Comparison of ENCODE assay signal across 1 cellular context in the genomic region with DNA sequence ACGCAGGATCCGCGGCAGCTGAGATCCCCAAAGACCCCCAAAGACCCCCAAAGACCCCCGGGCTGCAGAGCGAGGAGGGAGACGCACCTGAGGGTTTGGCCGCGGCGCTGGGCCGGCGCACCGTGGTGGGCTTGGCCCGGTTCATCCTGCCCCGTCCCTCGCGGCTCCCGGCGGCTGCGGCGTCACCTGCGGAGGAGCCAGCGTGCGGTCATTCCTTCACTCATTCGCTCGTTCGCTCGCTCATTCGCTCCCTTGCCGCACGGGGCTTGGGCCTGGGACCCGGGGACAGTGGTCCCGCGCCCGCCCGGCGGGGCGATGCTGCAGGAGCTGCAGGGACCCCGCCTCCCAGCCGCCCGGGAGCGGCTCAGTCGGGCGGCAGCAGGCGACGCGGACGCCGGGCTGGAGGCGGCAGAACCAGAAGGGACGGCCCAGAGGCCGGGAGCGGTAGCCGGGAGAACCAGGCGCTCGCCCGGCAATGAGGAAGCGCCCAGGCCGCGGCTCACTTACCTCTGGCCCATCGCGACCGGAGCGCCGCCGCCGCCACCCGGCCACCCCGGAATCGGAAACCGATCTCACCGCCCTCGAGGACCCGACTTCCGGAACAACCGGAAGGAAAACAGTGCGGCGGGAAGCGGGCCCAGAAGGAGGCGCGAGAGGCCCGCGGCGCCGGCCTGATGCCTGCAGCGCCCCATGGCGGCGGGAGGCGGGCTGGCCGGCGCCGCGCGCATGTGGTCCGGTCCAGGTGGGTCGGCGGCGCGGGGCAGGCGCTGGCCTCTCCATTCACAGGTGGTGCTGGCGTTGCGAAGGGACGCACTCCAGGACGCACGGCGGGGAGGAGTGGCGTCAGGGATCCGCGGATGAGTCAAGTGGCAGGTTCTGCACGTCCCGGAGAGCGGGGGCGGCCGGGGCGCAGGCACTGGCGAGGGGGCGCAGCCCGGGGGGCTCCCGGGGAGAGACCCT.
TF ChIP-seq lines count a peak whose summit lies in the region.

A gene with protein sequence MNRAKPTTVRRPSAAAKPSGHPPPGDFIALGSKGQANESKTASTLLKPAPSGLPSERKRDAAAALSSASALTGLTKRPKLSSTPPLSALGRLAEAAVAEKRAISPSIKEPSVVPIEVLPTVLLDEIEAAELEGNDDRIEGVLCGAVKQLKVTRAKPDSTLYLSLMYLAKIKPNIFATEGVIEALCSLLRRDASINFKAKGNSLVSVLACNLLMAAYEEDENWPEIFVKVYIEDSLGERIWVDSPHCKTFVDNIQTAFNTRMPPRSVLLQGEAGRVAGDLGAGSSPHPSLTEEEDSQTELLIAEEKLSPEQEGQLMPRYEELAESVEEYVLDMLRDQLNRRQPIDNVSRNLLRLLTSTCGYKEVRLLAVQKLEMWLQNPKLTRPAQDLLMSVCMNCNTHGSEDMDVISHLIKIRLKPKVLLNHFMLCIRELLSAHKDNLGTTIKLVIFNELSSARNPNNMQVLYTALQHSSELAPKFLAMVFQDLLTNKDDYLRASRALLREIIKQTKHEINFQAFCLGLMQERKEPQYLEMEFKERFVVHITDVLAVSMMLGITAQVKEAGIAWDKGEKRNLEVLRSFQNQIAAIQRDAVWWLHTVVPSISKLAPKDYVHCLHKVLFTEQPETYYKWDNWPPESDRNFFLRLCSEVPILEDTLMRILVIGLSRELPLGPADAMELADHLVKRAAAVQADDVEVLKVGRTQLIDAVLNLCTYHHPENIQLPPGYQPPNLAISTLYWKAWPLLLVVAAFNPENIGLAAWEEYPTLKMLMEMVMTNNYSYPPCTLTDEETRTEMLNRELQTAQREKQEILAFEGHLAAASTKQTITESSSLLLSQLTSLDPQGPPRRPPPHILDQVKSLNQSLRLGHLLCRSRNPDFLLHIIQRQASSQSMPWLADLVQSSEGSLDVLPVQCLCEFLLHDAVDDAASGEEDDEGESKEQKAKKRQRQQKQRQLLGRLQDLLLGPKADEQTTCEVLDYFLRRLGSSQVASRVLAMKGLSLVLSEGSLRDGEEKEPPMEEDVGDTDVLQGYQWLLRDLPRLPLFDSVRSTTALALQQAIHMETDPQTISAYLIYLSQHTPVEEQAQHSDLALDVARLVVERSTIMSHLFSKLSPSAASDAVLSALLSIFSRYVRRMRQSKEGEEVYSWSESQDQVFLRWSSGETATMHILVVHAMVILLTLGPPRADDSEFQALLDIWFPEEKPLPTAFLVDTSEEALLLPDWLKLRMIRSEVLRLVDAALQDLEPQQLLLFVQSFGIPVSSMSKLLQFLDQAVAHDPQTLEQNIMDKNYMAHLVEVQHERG (N-terminal part only) (minus strand): TSS at position 574 of the 960 bp plus-strand sequence. CDS start 429 bp downstream, at position 145.

TF ChIP-seq in Ishikawa, 13 proteins besides CTCF, POLR2A, EP300 and RAD21 (continued from another document):
- TF ChIP-seq, protein P1, sequence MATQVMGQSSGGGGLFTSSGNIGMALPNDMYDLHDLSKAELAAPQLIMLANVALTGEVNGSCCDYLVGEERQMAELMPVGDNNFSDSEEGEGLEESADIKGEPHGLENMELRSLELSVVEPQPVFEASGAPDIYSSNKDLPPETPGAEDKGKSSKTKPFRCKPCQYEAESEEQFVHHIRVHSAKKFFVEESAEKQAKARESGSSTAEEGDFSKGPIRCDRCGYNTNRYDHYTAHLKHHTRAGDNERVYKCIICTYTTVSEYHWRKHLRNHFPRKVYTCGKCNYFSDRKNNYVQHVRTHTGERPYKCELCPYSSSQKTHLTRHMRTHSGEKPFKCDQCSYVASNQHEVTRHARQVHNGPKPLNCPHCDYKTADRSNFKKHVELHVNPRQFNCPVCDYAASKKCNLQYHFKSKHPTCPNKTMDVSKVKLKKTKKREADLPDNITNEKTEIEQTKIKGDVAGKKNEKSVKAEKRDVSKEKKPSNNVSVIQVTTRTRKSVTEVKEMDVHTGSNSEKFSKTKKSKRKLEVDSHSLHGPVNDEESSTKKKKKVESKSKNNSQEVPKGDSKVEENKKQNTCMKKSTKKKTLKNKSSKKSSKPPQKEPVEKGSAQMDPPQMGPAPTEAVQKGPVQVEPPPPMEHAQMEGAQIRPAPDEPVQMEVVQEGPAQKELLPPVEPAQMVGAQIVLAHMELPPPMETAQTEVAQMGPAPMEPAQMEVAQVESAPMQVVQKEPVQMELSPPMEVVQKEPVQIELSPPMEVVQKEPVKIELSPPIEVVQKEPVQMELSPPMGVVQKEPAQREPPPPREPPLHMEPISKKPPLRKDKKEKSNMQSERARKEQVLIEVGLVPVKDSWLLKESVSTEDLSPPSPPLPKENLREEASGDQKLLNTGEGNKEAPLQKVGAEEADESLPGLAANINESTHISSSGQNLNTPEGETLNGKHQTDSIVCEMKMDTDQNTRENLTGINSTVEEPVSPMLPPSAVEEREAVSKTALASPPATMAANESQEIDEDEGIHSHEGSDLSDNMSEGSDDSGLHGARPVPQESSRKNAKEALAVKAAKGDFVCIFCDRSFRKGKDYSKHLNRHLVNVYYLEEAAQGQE (IDR thresholded peaks at IDR 0.05; ENCODE audit: low read depth): no peak
- TF ChIP-seq, protein P2, sequence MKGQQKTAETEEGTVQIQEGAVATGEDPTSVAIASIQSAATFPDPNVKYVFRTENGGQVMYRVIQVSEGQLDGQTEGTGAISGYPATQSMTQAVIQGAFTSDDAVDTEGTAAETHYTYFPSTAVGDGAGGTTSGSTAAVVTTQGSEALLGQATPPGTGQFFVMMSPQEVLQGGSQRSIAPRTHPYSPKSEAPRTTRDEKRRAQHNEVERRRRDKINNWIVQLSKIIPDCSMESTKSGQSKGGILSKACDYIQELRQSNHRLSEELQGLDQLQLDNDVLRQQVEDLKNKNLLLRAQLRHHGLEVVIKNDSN (IDR thresholded peaks at IDR 0.05): no peak; the same call in 1 of the 2 replicates
- TF ChIP-seq YY1 (IDR thresholded peaks at IDR 0.05; ENCODE audit: low read depth) (peak; percentile 72), TCF12 (IDR thresholded peaks at IDR 0.05; ENCODE audit: low read depth) (peak; percentile 83), NFIC (IDR thresholded peaks at IDR 0.05) (peak; percentile 50; the same call in 1 of the 2 replicates), EGR1 (IDR thresholded peaks at IDR 0.05) (peak; percentile 66; the same call in 1 of the 2 replicates), TAF1 (IDR thresholded peaks at IDR 0.05; ENCODE audit: low read depth) (peak; percentile 90)
- TF ChIP-seq, protein P3, sequence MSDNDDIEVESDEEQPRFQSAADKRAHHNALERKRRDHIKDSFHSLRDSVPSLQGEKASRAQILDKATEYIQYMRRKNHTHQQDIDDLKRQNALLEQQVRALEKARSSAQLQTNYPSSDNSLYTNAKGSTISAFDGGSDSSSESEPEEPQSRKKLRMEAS (IDR thresholded peaks at IDR 0.05): peak; percentile 89
TF ChIP-seq in Ishikawa: peak in this region for 10.
